Comparison of ENCODE assay signal across 13 cellular contexts in the genomic region with DNA sequence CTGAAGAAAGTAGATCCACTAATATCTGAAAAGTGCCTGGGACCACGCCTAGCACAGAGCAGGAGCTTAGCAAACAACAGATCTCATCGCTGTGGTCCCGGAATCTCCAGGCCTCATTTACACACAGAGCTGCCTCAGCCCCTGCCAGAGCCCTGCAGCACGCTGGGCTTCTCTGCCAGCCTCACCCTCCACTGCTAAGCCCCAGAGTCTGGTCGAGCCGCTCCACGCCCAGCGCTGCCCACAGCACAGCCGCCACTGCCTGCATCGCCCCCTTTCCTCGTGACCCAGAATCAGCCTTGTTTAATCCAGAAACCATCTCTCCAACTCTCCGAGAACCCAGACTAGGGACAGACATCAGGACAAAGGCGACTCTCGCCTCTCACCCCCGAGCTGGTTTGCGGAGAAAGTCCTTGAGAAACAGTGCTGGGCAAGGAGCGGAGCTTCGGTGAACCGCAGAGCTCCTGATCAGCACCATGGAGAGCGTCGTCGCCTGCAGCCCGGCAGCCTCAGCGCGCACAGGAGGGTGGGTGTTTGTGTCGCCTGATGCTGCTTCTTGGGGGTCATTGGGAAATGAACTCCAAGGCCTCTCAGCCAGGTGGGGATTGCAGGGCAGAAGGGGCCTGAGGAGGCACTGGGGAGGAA.
DNase-seq lines count a peak whose midpoint lies in the region; ATAC-seq and TF ChIP-seq lines count a peak whose summit lies in the region.
"Had no signal": no experiment of that assay in that cellular context is flagged by ENCODE, and none has a peak within 500 bp of the region (broad histone marks: within the 10 kb centered on the region; RNA-seq: fewer than 3 reads in every experiment).

No MANE protein-coding gene starts in this region.

- H3K36me3 ChIP-seq in tibial artery: no peaks in the 10 kb centered on the region
- H3K36me3 ChIP-seq: ascending aorta, Peyer's patch had no signal

- H3K9me3 ChIP-seq in tibial artery: no peaks in the 10 kb centered on the region
- H3K9me3 ChIP-seq: ascending aorta, Peyer's patch had no signal

- DNase-seq in AG08396 (ENCODE audit: low spot score): peak; percentile 61
- peak; percentile 74 for DNase-seq in HEK293T (ENCODE audit: extremely low spot score)
- DNase-seq in astrocyte of the cerebellum (ENCODE audit: low read depth): peak; percentile 11
- DNase-seq in iris pigment epithelial cell (ENCODE audit: low read depth): peak; percentile 31
- no peak for DNase-seq in OCI-M2 (lab: John Stamatoyannopoulos, UW; ENCODE audit: unreplicated experiment)
- no peak for DNase-seq in tibial artery
- no peak for DNase-seq in mesenteric fat pad (ENCODE audit: low spot score)
- DNase-seq: CD4-positive, alpha-beta memory T cell; NCI-H1105 treated with DMSO at 0.1 percent for 48 hours; Peyer's patch had no signal

- H3K4me3 ChIP-seq in astrocyte of the cerebellum (ENCODE audit: low read depth, low read length) (no peak overlapping the region), tibial artery (no peak overlapping the region)
- H3K4me3 ChIP-seq: ascending aorta, Peyer's patch had no signal

- no peaks in the 10 kb centered on the region for H3K4me1 ChIP-seq in tibial artery
- H3K4me1 ChIP-seq: ascending aorta, Peyer's patch had no signal

- CTCF ChIA-PET in HEK293T (lab: Yijun Ruan, JAX): no interaction called here

- H3K27me3 ChIP-seq in tibial artery: peaks cover 0 to 40% of the 10 kb centered on the region in 2 donors
- H3K27me3 ChIP-seq: ascending aorta, Peyer's patch had no signal

- no peak for ATAC-seq in HG03432 (IDR thresholded peaks at IDR 0.05; ENCODE audit: unreplicated experiment)
- ATAC-seq: naive thymus-derived CD4-positive, alpha-beta T cell had no signal

- in situ Hi-C loops in astrocyte of the cerebellum (cut with HindIII; ENCODE audit: low sequenced_read_pairs): no loop called here

- intact Hi-C loops in tibial artery (cut with DNase I; ENCODE audit: low total_unique reads): no loop called here

- TF ChIP-seq CTCF in astrocyte of the cerebellum (IDR thresholded peaks at IDR 0.05; ENCODE audit: low read depth, low read length, missing control alignments) (no peak), tibial artery (IDR thresholded peaks at IDR 0.05) (no peak)

- POLR2A ChIA-PET in HEK293T (lab: Yijun Ruan, JAX): no interaction called here

- no peak overlapping the region for H3K27ac ChIP-seq in tibial artery
- H3K27ac ChIP-seq: ascending aorta, Peyer's patch had no signal

TF ChIP-seq in HEK293T, 16 proteins besides CTCF, POLR2A, EP300 and RAD21:
- TF ChIP-seq ELF4 (IDR thresholded peaks at IDR 0.05): no peak
- no peak for TF ChIP-seq ARNT (IDR thresholded peaks at IDR 0.05)
- TF ChIP-seq FOXM1 (IDR thresholded peaks at IDR 0.05; ENCODE audit: borderline replicate concordance): no peak
- no peak for TF ChIP-seq L3MBTL2 (conservative IDR thresholded peaks at IDR 0.05)
- TF ChIP-seq TARDBP (IDR thresholded peaks at IDR 0.05): no peak
- no peak for TF ChIP-seq SP1 (IDR thresholded peaks at IDR 0.05)
- TF ChIP-seq CTBP1 (IDR thresholded peaks at IDR 0.05; ENCODE audit: borderline replicate concordance): no peak
- TF ChIP-seq SUZ12 (IDR thresholded peaks at IDR 0.05): no peak

Comparison
In these comparisons a context has a peak if more than half of its experiments do, and no peak if none do; other contexts are left out.
1. DNase-seq: peak in AG08396 (single experiment), HEK293T (single experiment), astrocyte of the cerebellum (single experiment) and iris pigment epithelial cell (single experiment); none in OCI-M2 (single experiment), tibial artery (0 of 2) and mesenteric fat pad (single experiment).